Comparison of ENCODE assay signal across 1 cellular context in genomic region chr1:46352363-46352762, GRCh38.
TF ChIP-seq lines count a peak whose summit lies in the region.

No MANE protein-coding gene starts in this region.

TF ChIP-seq in HepG2, 621 proteins besides CTCF, POLR2A, EP300 and RAD21:
- peak; percentile 73 for TF ChIP-seq HNRNPK (IDR thresholded peaks at IDR 0.05; ENCODE audit: low read depth, low read length, poor library complexity, severe bottlenecking)
- TF ChIP-seq SP2 (CRISPR knock-in tag; IDR thresholded peaks at IDR 0.05), result no peak
- TF ChIP-seq RNF2 (conservative IDR thresholded peaks at IDR 0.05; ENCODE audit: low read depth), result no peak
